In genomic region chr1:205172729-205173366, GRCh38 we compare ENCODE assay signal across 10 cellular contexts. TPM values are rescaled to one million over a fixed set of nuclear protein-coding genes. Genes with fewer than 3 reads are reported as not detected.
DNase-seq lines count a peak whose midpoint lies in the region; ATAC-seq, FAIRE-seq and TF ChIP-seq lines count a peak whose summit lies in the region.
"Had no signal": no experiment of that assay in that cellular context is flagged by ENCODE, and none has a peak within 500 bp of the region (broad histone marks: within the 10 kb centered on the region; RNA-seq: fewer than 3 reads in every experiment).

No MANE protein-coding gene starts in this region.

- H3K4me3 ChIP-seq in A549: no peak overlapping the region

- TF ChIP-seq POLR2A in A549 (IDR thresholded peaks at IDR 0.05; ENCODE audit: low read length) (no peak), H54 (IDR thresholded peaks at IDR 0.05; ENCODE audit: low read depth, low read length) (no peak)

- H3K4me1 Mint-ChIP-seq in activated T-cell treated with anti-CD3 and anti-CD28 coated beads, Interleukin-2, amount 50 U/mL, for 72 hours (ENCODE audit: low read depth): peaks cover 41% of the 10 kb centered on the region

- H3K4me1 ChIP-seq in A549: peaks cover 47% of the 10 kb centered on the region

- peak; percentile 76 to 88 for DNase-seq in A549 (ENCODE audit: low read depth in 1 of 2, low spot score in 1 of 2)
- peak; percentile 69 for DNase-seq in H54 (ENCODE audit: insufficient read length, low spot score)
- no peak for DNase-seq in activated T-cell treated with anti-CD3 and anti-CD28 coated beads, Interleukin-2, amount 50 U/mL, for 72 hours
- peak; percentile 91 for DNase-seq in foreskin melanocyte
- no peak for DNase-seq in UCSD-AML1 (lab: John Stamatoyannopoulos, UW; ENCODE audit: unreplicated experiment)
- no peak for DNase-seq in NCI-H69 (lab: John Stamatoyannopoulos, UW)
- DNase-seq: anterior cingulate cortex, NCI-H2029 treated with DMSO at 0.1 percent for 48 hours had no signal

- H3K9me3 ChIP-seq in A549: no peaks in the 10 kb centered on the region

- ATAC-seq in A549: peak; percentile 84 to 87
- ATAC-seq in activated T-cell treated with anti-CD3 and anti-CD28 coated beads, Interleukin-2, amount 50 U/mL, for 72 hours (replicated peaks in 1 of 2): peak; percentile 88 to 93
- ATAC-seq in HG03520 (IDR thresholded peaks at IDR 0.05; ENCODE audit: unreplicated experiment): no peak
- no peak for ATAC-seq in GM18868 (IDR thresholded peaks at IDR 0.05; ENCODE audit: unreplicated experiment)

- TF ChIP-seq CTCF in A549 (IDR thresholded peaks at IDR 0.05): no peak

- peak overlapping the region; percentile 52 to 67 for H3K4me3 Mint-ChIP-seq in activated T-cell treated with anti-CD3 and anti-CD28 coated beads, Interleukin-2, amount 50 U/mL, for 72 hours

- WGBS in A549 (ENCODE audit: missing lambda C conversion rate): 68% methylated on average over 4 of the region's 4 CpGs

- peak overlapping the region; percentile 46 for H3K4me2 ChIP-seq in A549

- POLR2A ChIA-PET in A549 (lab: Yijun Ruan, JAX): interaction anchor here (0.7 to 1.0 kb wide), 3 partner anchors 9 to 148 kb away, joined by 3 to 5 read pairs (median 4); no protein-coding TSS in a partner anchor

- CTCF ChIA-PET in A549 (lab: Yijun Ruan, JAX): interaction anchor here (1.0 to 2.6 kb wide), 3 partner anchors 13 to 50 kb away, joined by 3 to 9 read pairs (median 3); no protein-coding TSS in a partner anchor

- H3K27ac ChIP-seq in A549: peak overlapping the region; percentile 49 to 84; a peak in 5 of 6 replicates

- H3K27me3 Mint-ChIP-seq in activated T-cell treated with anti-CD3 and anti-CD28 coated beads, Interleukin-2, amount 50 U/mL, for 72 hours (ENCODE audit: low read depth): no peaks in the 10 kb centered on the region

- H3K9me3 Mint-ChIP-seq in activated T-cell treated with anti-CD3 and anti-CD28 coated beads, Interleukin-2, amount 50 U/mL, for 72 hours: no peaks in the 10 kb centered on the region

- FAIRE-seq in A549 (lab: Jason Lieb, UNC) (peak; percentile 72), H54 (lab: Jason Lieb, UNC) (peak; percentile 85)

- peaks cover 5 to 13% of the 10 kb centered on the region in 2 donors for H3K36me3 Mint-ChIP-seq in activated T-cell treated with anti-CD3 and anti-CD28 coated beads, Interleukin-2, amount 50 U/mL, for 72 hours (ENCODE audit: insufficient read depth in 2 of 2)

- no peak for TF ChIP-seq RAD21 in A549 (conservative IDR thresholded peaks at IDR 0.05 in 1 of 2, IDR thresholded peaks at IDR 0.05 in 1 of 2)

- TF ChIP-seq EP300 in A549 (IDR thresholded peaks at IDR 0.05): peak in 1 of 2 experiments; percentile 23; a peak in 1 of 5 replicates

- H3K27ac Mint-ChIP-seq in activated T-cell treated with anti-CD3 and anti-CD28 coated beads, Interleukin-2, amount 50 U/mL, for 72 hours: peak overlapping the region; percentile 85

TF ChIP-seq in A549, 52 proteins besides CTCF, POLR2A, EP300 and RAD21:
- TF ChIP-seq RNF2 (IDR thresholded peaks at IDR 0.05; ENCODE audit: borderline replicate concordance, low read depth) (no peak), JUNB (IDR thresholded peaks at IDR 0.05) (peak; percentile 78), CHD4 (IDR thresholded peaks at IDR 0.05; ENCODE audit: borderline replicate concordance) (no peak), MAFK (IDR thresholded peaks at IDR 0.05; ENCODE audit: partially characterized antibody) (peak; percentile 92), FOSL2 (IDR thresholded peaks at IDR 0.05) (peak; percentile 63), FOSL2 (CRISPR knock-in tag; IDR thresholded peaks at IDR 0.05) (peak; percentile 92), PHF8 (IDR thresholded peaks at IDR 0.05; ENCODE audit: borderline replicate concordance, low read depth) (no peak), TFCP2L1 (CRISPR knock-in tag; IDR thresholded peaks at IDR 0.05) (no peak), BHLHE40 (IDR thresholded peaks at IDR 0.05; ENCODE audit: low read depth, low read length) (no peak), KDM1A (IDR thresholded peaks at IDR 0.05; ENCODE audit: low read depth) (no peak), HDAC2 (IDR thresholded peaks at IDR 0.05) (no peak), NR3C1 (IDR thresholded peaks at IDR 0.05) (no peak), GATA3 (IDR thresholded peaks at IDR 0.05; ENCODE audit: borderline replicate concordance) (peak; percentile 53; the same call in 1 of the 2 replicates), HES2 (IDR thresholded peaks at IDR 0.05) (no peak), RCOR1 (IDR thresholded peaks at IDR 0.05; ENCODE audit: low read depth, low read length) (no peak), ATOH8 (CRISPR knock-in tag; IDR thresholded peaks at IDR 0.05; ENCODE audit: low read depth) (no peak), MAZ (IDR thresholded peaks at IDR 0.05; ENCODE audit: borderline replicate concordance, low read depth, low read length) (no peak), ESRRA (IDR thresholded peaks at IDR 0.05; ENCODE audit: borderline replicate concordance, low read length) (no peak), JUN (IDR thresholded peaks at IDR 0.05) (no peak), PBX3 (IDR thresholded peaks at IDR 0.05) (no peak), CHD2 (IDR thresholded peaks at IDR 0.05; ENCODE audit: low read length, partially characterized antibody) (no peak), MYC (IDR thresholded peaks at IDR 0.05; ENCODE audit: borderline replicate concordance, low read length) (no peak), CEBPB (IDR thresholded peaks at IDR 0.05) (peak in 1 of 2 experiments; percentile 38; a peak in 1 of 4 replicates), SMC3 (IDR thresholded peaks at IDR 0.05) (no peak), ZFP36 (IDR thresholded peaks at IDR 0.05; ENCODE audit: borderline replicate concordance, partially characterized antibody) (no peak)
- TF ChIP-seq, protein P1, sequence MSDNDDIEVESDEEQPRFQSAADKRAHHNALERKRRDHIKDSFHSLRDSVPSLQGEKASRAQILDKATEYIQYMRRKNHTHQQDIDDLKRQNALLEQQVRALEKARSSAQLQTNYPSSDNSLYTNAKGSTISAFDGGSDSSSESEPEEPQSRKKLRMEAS (IDR thresholded peaks at IDR 0.05): peak; percentile 47; the same call in 1 of the 2 replicates

RNA-seq across cellular contexts. Expression of gene DSTYK, which starts 38.7 kb away (rescaled TPM):
- 8.5 and 9.0 TPM in 2 replicates for polyA plus RNA-seq in A549 (2011; rRNA removed)
- polyA plus RNA-seq in A549 (2012; cell fraction: cytosol; rRNA removed): 2.5 and 3.1 TPM in 2 replicates
- polyA plus RNA-seq in A549 (2012; cell fraction: nucleus; rRNA removed): 1.6 and 2.0 TPM in 2 replicates
- 8.5 to 8.7 TPM (median 8.6 TPM) in 3 replicates for polyA plus RNA-seq in A549 (2017; fragmentation: RNase III; extraction: RNeasy Plus Mini Kit Qiagen cat#74134 plus additional on column Dnase treatment)
- 10.2 and 10.9 TPM in 2 replicates for polyA minus RNA-seq in A549 (2011; rRNA and poly(A)+ RNA removed)
- total RNA-seq in activated T-cell treated with anti-CD3 and anti-CD28 coated beads, Interleukin-2, amount 50 U/mL, for 72 hours: 10 to 100 TPM in 1 of 2 donors, 1 to 10 TPM in 1; 9.8 to 10.7 TPM

RNA-seq across cellular contexts. Expression of gene RBBP5, which starts 51.1 kb away (rescaled TPM):
- polyA plus RNA-seq in A549 (2011; rRNA removed): 18.6 and 21.8 TPM in 2 replicates
- polyA plus RNA-seq in A549 (2012; cell fraction: cytosol; rRNA removed): 5.2 and 5.5 TPM in 2 replicates
- 2.9 and 4.5 TPM in 2 replicates for polyA plus RNA-seq in A549 (2012; cell fraction: nucleus; rRNA removed)
- 14.1 to 15.9 TPM (median 14.5 TPM) in 3 replicates for polyA plus RNA-seq in A549 (2017; fragmentation: RNase III; extraction: RNeasy Plus Mini Kit Qiagen cat#74134 plus additional on column Dnase treatment)
- polyA minus RNA-seq in A549 (2011; rRNA and poly(A)+ RNA removed): 19.7 and 21.4 TPM in 2 replicates
- total RNA-seq in activated T-cell treated with anti-CD3 and anti-CD28 coated beads, Interleukin-2, amount 50 U/mL, for 72 hours: 10 to 100 TPM; 19.9 to 28.4 TPM

RNA-seq across cellular contexts. Expression of gene TMCC2, which starts 54.9 kb away (rescaled TPM):
- 1.6 and 1.7 TPM in 2 replicates for polyA plus RNA-seq in A549 (2011; rRNA removed)
- 3.3 and 3.8 TPM in 2 replicates for polyA plus RNA-seq in A549 (2012; cell fraction: cytosol; rRNA removed)
- 4.6 and 5.4 TPM in 2 replicates for polyA plus RNA-seq in A549 (2012; cell fraction: nucleus; rRNA removed)
- polyA plus RNA-seq in A549 (2017; fragmentation: RNase III; extraction: RNeasy Plus Mini Kit Qiagen cat#74134 plus additional on column Dnase treatment): 2.9 to 3.7 TPM (median 3.2 TPM) in 3 replicates
- polyA minus RNA-seq in A549 (2011; rRNA and poly(A)+ RNA removed): 2.6 and 3.4 TPM in 2 replicates
- 1 to 10 TPM; 4.5 to 5.8 TPM for total RNA-seq in activated T-cell treated with anti-CD3 and anti-CD28 coated beads, Interleukin-2, amount 50 U/mL, for 72 hours

Comparison
In these comparisons a context has a peak if more than half of its experiments do, and no peak if none do; other contexts are left out.
1. ATAC-seq: peak in A549 (2 of 2) and activated T-cell treated with anti-CD3 and anti-CD28 coated beads, Interleukin-2, amount 50 U/mL, for 72 hours (2 of 2); none in HG03520 (single experiment) and GM18868 (single experiment).
2. DNase-seq: peak in A549 (2 of 2), H54 (single experiment) and foreskin melanocyte (single experiment); none in activated T-cell treated with anti-CD3 and anti-CD28 coated beads, Interleukin-2, amount 50 U/mL, for 72 hours (0 of 2), UCSD-AML1 (single experiment) and NCI-H69 (single experiment).